ENCODE assay signal across 20 cellular contexts in the genomic region with DNA sequence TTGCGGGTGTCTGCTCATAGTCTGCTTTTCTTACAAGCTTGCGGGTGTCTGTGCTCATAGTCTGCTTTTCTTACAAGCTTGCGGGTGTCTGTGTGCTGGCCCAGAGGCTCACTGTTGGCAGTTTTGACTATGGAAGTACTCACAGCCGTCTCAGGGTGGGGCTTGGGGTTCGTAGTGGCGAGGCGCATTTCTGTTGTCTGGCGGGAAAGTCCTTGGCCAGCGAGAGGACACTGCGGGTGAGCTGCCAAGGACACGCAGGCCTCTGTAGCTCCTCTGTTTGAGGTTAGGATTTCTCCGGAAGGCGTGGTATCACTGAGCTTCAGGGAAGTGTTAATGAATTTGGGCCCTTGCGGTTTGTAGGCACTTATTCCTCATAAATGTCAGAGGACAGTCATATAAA.
"Had no signal": no experiment of that assay in that cellular context is flagged by ENCODE, and none has a peak within 500 bp of the region (broad histone marks: within the 10 kb centered on the region; RNA-seq: fewer than 3 reads in every experiment).

No MANE protein-coding gene starts in this region.

- H3K4me1 ChIP-seq: foreskin keratinocyte, neural progenitor cell, prostate gland had no signal

- H3K9me3 ChIP-seq: prostate gland had no signal

- DNase-seq: activated CD4-positive, alpha-beta T cell treated with anti-CD3 and anti-CD28 coated beads, Interleukin-2, amount 10 ng/mL, durations not matched to agents 7 days and 5 days; activated CD8-positive, alpha-beta memory T cell treated with anti-CD3 and anti-CD28 coated beads for 24 hours; activated CD8-positive, alpha-beta memory T cell treated with anti-CD3 and anti-CD28 coated beads, Interleukin-2, amount 50 U/mL, for 48 hours; activated gamma-delta T cell; activated T-cell treated with anti-CD3 and anti-CD28 coated beads, Interleukin-2, amount 50 U/mL, for 72 hours; dorsolateral prefrontal cortex; foreskin keratinocyte; hippocampal formation; islet precursor cell; mammary epithelial cell; stimulated activated CD4-positive, alpha-beta T cell treated with anti-CD3 and anti-CD28 coated beads, Interleukin-4, amount 100 ng/mL, for 4 hours; stimulated activated naive B cell treated with anti-CD40 and anti-IgM and Interleukin-4, amounts not matched to agents 10 μg/mL and 1 μg/mL and 100 μg/mL, for 72 hours; T-helper 1 cell; T-helper 9 cell had no signal

- H3K27me3 ChIP-seq: dorsolateral prefrontal cortex, foreskin keratinocyte, neural progenitor cell had no signal

- H3K27ac ChIP-seq: epithelial cell of prostate, foreskin keratinocyte, neural progenitor cell, prostate gland had no signal

- H2AFZ ChIP-seq: neural progenitor cell had no signal

- H3K36me3 ChIP-seq: prostate gland had no signal

- H3K4me2 ChIP-seq: neural progenitor cell had no signal

- H3K4me3 ChIP-seq: dorsolateral prefrontal cortex, neural progenitor cell, prostate gland had no signal

- FAIRE-seq: colon had no signal

- H3K9ac ChIP-seq: neural progenitor cell had no signal

- ATAC-seq: activated CD4-positive, CD25-positive, alpha-beta regulatory T cell treated with anti-CD3 and anti-CD28 coated beads, Interleukin-2, amount 50 U/mL, for 24 hours; activated T-cell treated with anti-CD3 and anti-CD28 coated beads, Interleukin-2, amount 50 U/mL, for 72 hours; foreskin keratinocyte; sciatic nerve; stimulated activated naive B cell treated with anti-CD40 and anti-IgM and Interleukin-4, amounts not matched to agents 10 μg/mL and 1 μg/mL and 100 μg/mL, for 72 hours had no signal
